ENCODE assay signal across 19 cellular contexts in genomic region chr4:38094419-38094818, GRCh38.
DNase-seq lines count a peak whose midpoint lies in the region; TF ChIP-seq lines count a peak whose summit lies in the region.
"Had no signal": no experiment of that assay in that cellular context is flagged by ENCODE, and none has a peak within 500 bp of the region (broad histone marks: within the 10 kb centered on the region; RNA-seq: fewer than 3 reads in every experiment).

No MANE protein-coding gene starts in this region.

- H3K9me3 Mint-ChIP-seq in endothelial cell (ENCODE audit: unreplicated experiment): no peaks in the 10 kb centered on the region
- H3K9me3 Mint-ChIP-seq: activated naive CD8-positive, alpha-beta T cell treated with anti-CD3 and anti-CD28 coated beads, Interleukin-2, amount 10 ng/mL, durations not matched to agents 7 days and 5 days; T-helper 1 cell treated with Interleukin-12 subunit alpha and Interleukin-12 subunit beta and Interleukin-4 antibody, amounts not matched to agents 30 μg/mL and 1 μg/mL, for 36 hours had no signal

- H3K4me3 Mint-ChIP-seq in endothelial cell (ENCODE audit: unreplicated experiment): peak overlapping the region; percentile 59
- H3K4me3 Mint-ChIP-seq: activated naive CD8-positive, alpha-beta T cell treated with anti-CD3 and anti-CD28 coated beads, Interleukin-2, amount 10 ng/mL, durations not matched to agents 7 days and 5 days; T-helper 1 cell treated with Interleukin-12 subunit alpha and Interleukin-12 subunit beta and Interleukin-4 antibody, amounts not matched to agents 30 μg/mL and 1 μg/mL, for 36 hours had no signal

- no peaks in the 10 kb centered on the region for H3K27me3 Mint-ChIP-seq in endothelial cell (ENCODE audit: unreplicated experiment)
- H3K27me3 Mint-ChIP-seq: activated naive CD8-positive, alpha-beta T cell treated with anti-CD3 and anti-CD28 coated beads, Interleukin-2, amount 10 ng/mL, durations not matched to agents 7 days and 5 days had no signal

- peaks cover 17% of the 10 kb centered on the region for H3K36me3 Mint-ChIP-seq in endothelial cell (ENCODE audit: low read depth, unreplicated experiment)

- DNase-seq in ELF-1 (ENCODE audit: low read depth, low spot score) (peak; percentile 28), NCI-H524 (lab: John Stamatoyannopoulos, UW) (peak; percentile 81 to 84), endothelial cell (ENCODE audit: low spot score) (peak; percentile 51), mucosa of gallbladder (ENCODE audit: low spot score) (peak; percentile 51), NCI-H345 (lab: John Stamatoyannopoulos, UW) (no peak), D341Med (ENCODE audit: low spot score) (no peak), SHP77 (lab: John Stamatoyannopoulos, UW) (no peak), NOMO-1 treated with dmso at 0.1 percent for 144 hours (lab: John Stamatoyannopoulos, UW; ENCODE audit: unreplicated experiment) (no peak)
- DNase-seq: activated CD4-positive, alpha-beta T cell treated with anti-CD3 and anti-CD28 coated beads, Interleukin-2, amount 50 U/mL, for 4 hours; activated CD8-positive, alpha-beta memory T cell treated with anti-CD3 and anti-CD28 coated beads, Interleukin-2, amount 50 U/mL, for 48 hours; activated naive CD8-positive, alpha-beta T cell treated with anti-CD3 and anti-CD28 coated beads, Interleukin-2, amount 10 ng/mL, durations not matched to agents 7 days and 5 days; body of pancreas; heart left ventricle; lower lobe of right lung; NCI-H1092; NCI-H774; pancreas; SIG-M5 had no signal

- H3K27ac Mint-ChIP-seq in endothelial cell (ENCODE audit: unreplicated experiment): peak overlapping the region; percentile 98
- H3K27ac Mint-ChIP-seq: activated naive CD8-positive, alpha-beta T cell treated with anti-CD3 and anti-CD28 coated beads, Interleukin-2, amount 10 ng/mL, durations not matched to agents 7 days and 5 days; T-helper 1 cell treated with Interleukin-12 subunit alpha and Interleukin-12 subunit beta and Interleukin-4 antibody, amounts not matched to agents 30 μg/mL and 1 μg/mL, for 36 hours had no signal

- H3K4me1 Mint-ChIP-seq in endothelial cell (ENCODE audit: unreplicated experiment): peaks cover 23% of the 10 kb centered on the region

- no peak for TF ChIP-seq CTCF in endothelial cell (IDR thresholded peaks at IDR 0.05; ENCODE audit: unreplicated experiment)

Comparison
In these comparisons a context has a peak if more than half of its experiments do, and no peak if none do; other contexts are left out.
1. DNase-seq: peak in ELF-1 (single experiment), NCI-H524 (2 of 2), endothelial cell (single experiment) and mucosa of gallbladder (single experiment); none in NCI-H345 (single experiment), D341Med (single experiment), SHP77 (0 of 2) and NOMO-1 treated with dmso at 0.1 percent for 144 hours (single experiment).